Comparison of ENCODE assay signal across 12 cellular contexts in the genomic region with DNA sequence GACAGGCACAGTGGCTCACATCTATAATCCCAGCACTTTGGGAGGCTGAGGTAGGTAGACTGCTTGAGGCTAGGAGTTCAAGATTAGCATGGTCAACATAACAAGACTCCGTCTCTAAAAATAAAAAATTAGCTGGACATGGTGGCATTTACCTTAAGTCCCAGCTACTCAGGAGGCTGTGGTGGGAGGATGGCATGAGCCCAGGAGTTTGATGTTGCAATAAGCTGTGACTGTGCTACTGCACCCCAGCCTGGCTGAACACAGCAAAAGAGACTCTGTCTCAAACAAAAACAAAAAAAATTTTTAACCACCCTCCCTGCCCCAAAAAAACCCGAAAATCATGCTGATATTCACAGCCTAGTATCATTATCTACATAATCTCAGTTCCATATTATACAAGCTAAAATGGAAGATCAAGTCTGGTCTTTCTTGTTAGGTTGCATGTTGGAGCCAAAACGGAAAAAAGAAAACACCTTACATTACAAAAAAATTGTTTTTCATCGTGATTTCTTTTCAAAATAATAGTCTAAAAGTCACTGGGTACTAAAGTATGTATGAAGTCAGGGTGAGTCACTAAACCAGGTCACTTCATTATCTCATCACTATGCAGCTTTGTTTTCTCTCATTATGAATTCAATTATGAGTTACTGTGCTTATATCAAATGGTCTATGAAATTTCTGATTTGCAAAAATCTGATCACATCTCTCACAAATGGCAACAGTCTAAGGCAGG. TPM values are rescaled to one million over a fixed set of nuclear protein-coding genes. Genes with fewer than 3 reads are reported as not detected.
DNase-seq lines count a peak whose midpoint lies in the region; ATAC-seq lines count a peak whose summit lies in the region.
"Had no signal": no experiment of that assay in that cellular context is flagged by ENCODE, and none has a peak within 500 bp of the region (broad histone marks: within the 10 kb centered on the region; RNA-seq: fewer than 3 reads in every experiment).

No MANE protein-coding gene starts in this region.

- no peaks in the 10 kb centered on the region for H3K36me3 ChIP-seq in GM23248 (ENCODE audit: low read depth)

- peak overlapping the region; percentile 78 for H3K9ac ChIP-seq in GM23248

- H3K27ac ChIP-seq in GM23248, result peak overlapping the region; percentile 89

- 5 to 8% methylated on average over 4 of the region's 4 CpGs for WGBS in GM23248 (ENCODE audit: low coverage in 1 of 2, low lambda C conversion rate in 2 of 2, missing lambda C conversion rate in 2 of 2), 2 experiments

- intact Hi-C loops in left colon (cut with DNase I, micrococcal nuclease), result loop anchor here in 1 of 2 donors (5.0 kb wide), 1 partner anchor 106 kb away; a partner anchor contains a TSS

- H4K20me1 ChIP-seq in GM23248 (ENCODE audit: insufficient read depth), result peaks cover 7% of the 10 kb centered on the region; the same call in 1 of the 2 replicates

- H3F3A ChIP-seq in GM23248 (ENCODE audit: insufficient read depth), result peaks cover 29% of the 10 kb centered on the region

- H3K27me3 ChIP-seq in GM23248 (replicated peaks; ENCODE audit: insufficient read depth), result no peaks in the 10 kb centered on the region

- no peaks in the 10 kb centered on the region for H3K9me2 ChIP-seq in GM23248 (ENCODE audit: insufficient read depth)

- H2AFZ ChIP-seq in GM23248, result peak overlapping the region; percentile 11

- H3K9me3 ChIP-seq in GM23248 (ENCODE audit: low read depth), result no peaks in the 10 kb centered on the region

- H3K4me1 ChIP-seq in GM23248 (ENCODE audit: insufficient read depth), result peaks cover 28% of the 10 kb centered on the region

- peak; percentile 83 for DNase-seq in GM23248
- peak; percentile 48 for DNase-seq in RPMI7951 (ENCODE audit: low read depth)
- peak; percentile 55 for DNase-seq in fibroblast of peridontal ligament (ENCODE audit: extremely low read depth)
- DNase-seq in renal cortical epithelial cell (ENCODE audit: low read depth), result peak; percentile 84
- DNase-seq in left colon, result no peak
- DNase-seq in NCI-H748 treated with DMSO at 0.1 percent for 48 hours (lab: John Stamatoyannopoulos, UW), result no peak
- DNase-seq in stimulated activated naive CD8-positive, alpha-beta T cell treated with anti-CD3 and anti-CD28 coated beads, Interleukin-15, Interleukin-2, amounts not matched to agents 100 U/mL and 50 U/mL, for 24 hours, result no peak
- DNase-seq: activated CD4-positive, alpha-beta memory T cell treated with anti-CD3 and anti-CD28 coated beads for 36 hours; cortex of kidney; NCI-H1048; RPMI8226 had no signal

- ATAC-seq in left colon (no peak), HG02840 (IDR thresholded peaks at IDR 0.05; ENCODE audit: low FRiP score, unreplicated experiment) (no peak)
- ATAC-seq in stimulated activated naive CD8-positive, alpha-beta T cell treated with anti-CD3 and anti-CD28 coated beads, Interleukin-15, Interleukin-2, amounts not matched to agents 100 U/mL and 50 U/mL, for 24 hours, result no peak

- peaks cover 91% of the 10 kb centered on the region for H3K79me2 ChIP-seq in GM23248 (ENCODE audit: insufficient read depth)

- in situ Hi-C loops in GM23248 (cut with MboI), result loop anchor here (5.0 to 25.0 kb wide), 3 partner anchors 196 to 1156 kb away; a partner anchor contains a TSS

- H3K4me2 ChIP-seq in GM23248 (ENCODE audit: unreplicated experiment), result peak overlapping the region; percentile 90

- peak overlapping the region; percentile 71 for H3K4me3 ChIP-seq in GM23248

RNA-seq across cellular contexts. Expression of a gene that starts 13.8 kb away (rescaled TPM):
- total RNA-seq in GM23248 (2014; rRNA removed; shearing (Covaris generic)), result 14.6 and 16.6 TPM in 2 replicates
- 13.7 and 14.8 TPM in 2 replicates for polyA plus RNA-seq in GM23248 (2016; fragmentation: Nextera tagmentation; extraction: Ambion mirVana)
- 9.3 TPM in 2 replicates for total RNA-seq in RPMI7951 (2014; rRNA removed; shearing (Covaris generic))
- 13.9 and 24.0 TPM in 2 replicates for total RNA-seq in renal cortical epithelial cell
- total RNA-seq in left colon, result 1 to 10 TPM; 8.5 to 9.3 TPM

Comparison
In these comparisons a context has a peak if more than half of its experiments do, and no peak if none do; other contexts are left out.
1. DNase-seq: peak in GM23248 (single experiment), RPMI7951 (single experiment), fibroblast of peridontal ligament (single experiment) and renal cortical epithelial cell (single experiment); none in left colon (0 of 2), NCI-H748 treated with DMSO at 0.1 percent for 48 hours (single experiment) and stimulated activated naive CD8-positive, alpha-beta T cell treated with anti-CD3 and anti-CD28 coated beads, Interleukin-15, Interleukin-2, amounts not matched to agents 100 U/mL and 50 U/mL, for 24 hours (single experiment).